In the genomic region with DNA sequence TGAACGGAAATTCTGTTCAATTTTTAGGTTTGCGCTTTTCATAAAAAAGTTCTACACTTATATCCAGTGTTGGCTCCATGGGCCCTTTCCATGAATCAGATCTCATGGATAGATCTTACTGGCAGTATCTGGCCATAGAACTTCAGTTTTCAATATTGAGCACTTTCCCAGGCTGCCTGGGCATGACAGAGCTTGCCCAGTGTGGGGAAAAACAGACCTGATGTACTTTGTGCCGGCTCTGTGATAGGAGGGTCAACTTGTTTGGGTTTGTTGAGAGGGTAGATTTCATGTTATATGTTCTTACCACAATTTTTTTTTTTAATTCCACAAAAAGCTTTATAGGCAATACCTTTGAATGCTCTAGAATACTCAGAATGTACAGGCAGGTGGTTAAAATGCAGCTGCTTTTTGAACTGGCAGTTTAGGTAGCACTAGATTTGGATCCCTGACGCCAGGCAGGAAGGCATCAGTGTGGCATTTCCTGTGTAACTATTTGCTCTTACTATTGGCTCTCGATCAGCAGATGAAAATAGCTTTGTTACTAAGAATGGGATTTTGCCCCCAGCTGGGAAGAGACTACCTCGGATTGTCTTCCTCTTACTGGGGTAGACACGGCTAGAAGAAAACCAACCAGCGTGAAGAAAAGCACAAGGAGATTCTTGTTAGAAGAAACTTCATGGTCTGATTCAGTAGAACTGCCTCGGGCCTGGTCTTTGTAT, we compare ENCODE assay signal across 8 cellular contexts.
A peak's percentile ranks its signal among the peaks of the same experiment; 100 is the strongest.
DNase-seq lines count a peak whose midpoint lies in the region; ATAC-seq, FAIRE-seq and TF ChIP-seq lines count a peak whose summit lies in the region.

No MANE protein-coding gene starts in this region.

- H4K20me1 ChIP-seq in astrocyte (ENCODE audit: insufficient read depth, low read length), result no peaks in the 10 kb centered on the region

- POLR2A ChIA-PET in A673 (lab: Charles Lee; ENCODE audit: low non-redundant PET), result interaction anchor here (0.7 kb wide), 1 partner anchor 492 kb away, joined by 3 read pairs; no protein-coding TSS in a partner anchor

- H3K36me3 ChIP-seq in A673 (ENCODE audit: insufficient read depth, low read length, poor library complexity, severe bottlenecking), result no peaks in the 10 kb centered on the region
- H3K36me3 ChIP-seq in astrocyte (ENCODE audit: insufficient read depth, low read length), result no peaks in the 10 kb centered on the region

- H3K4me1 Mint-ChIP-seq in astrocyte (ENCODE audit: low read depth, unreplicated experiment), result peaks cover 14% of the 10 kb centered on the region
- peaks cover 13% of the 10 kb centered on the region for H3K4me1 Mint-ChIP-seq in activated naive CD4-positive, alpha-beta T cell treated with anti-CD3 and anti-CD28 coated beads for 36 hours (ENCODE audit: low read depth)
- H3K4me1 Mint-ChIP-seq in activated T-helper 17 cell treated with anti-CD3 and anti-CD28 coated beads, Interleukin-2, amount 50 U/mL, for 72 hours, result peaks cover 9% of the 10 kb centered on the region

- no peaks in the 10 kb centered on the region for H3K79me2 ChIP-seq in astrocyte (ENCODE audit: insufficient read depth, low read length)

- TF ChIP-seq CTCF in A673 (conservative IDR thresholded peaks at IDR 0.05; ENCODE audit: low read depth, low read length), result no peak
- no peak for TF ChIP-seq CTCF in astrocyte (IDR thresholded peaks at IDR 0.05; ENCODE audit: insufficient read depth, low read depth, low read length)

- intact Hi-C loops in A673 (cut with micrococcal nuclease; ENCODE audit: unreplicated experiment), result loop anchor here (2.0 to 10.0 kb wide), 3 partner anchors 314 to 434 kb away; no protein-coding TSS in a partner anchor
- intact Hi-C loops in activated naive CD4-positive, alpha-beta T cell treated with anti-CD3 and anti-CD28 coated beads for 36 hours (cut with micrococcal nuclease), result no loop called here

- DNase-seq in A673 (ENCODE audit: low spot score) (peak; percentile 96), NCI-H1105 (lab: John Stamatoyannopoulos, UW) (peak; percentile 84), astrocyte (ENCODE audit: low read depth) (no peak), UCSD-AML1 (lab: John Stamatoyannopoulos, UW; ENCODE audit: unreplicated experiment) (no peak)
- no peak for DNase-seq in activated naive CD4-positive, alpha-beta T cell treated with anti-CD3 and anti-CD28 coated beads for 36 hours
- DNase-seq in stimulated activated naive CD8-positive, alpha-beta T cell treated with anti-CD3 and anti-CD28 coated beads, Interleukin-15, Interleukin-2, amounts not matched to agents 100 U/mL and 50 U/mL, for 24 hours, result no peak

- peak; percentile 82 for ATAC-seq in GM19452 (IDR thresholded peaks at IDR 0.05; ENCODE audit: unreplicated experiment)
- ATAC-seq in stimulated activated naive CD8-positive, alpha-beta T cell treated with anti-CD3 and anti-CD28 coated beads, Interleukin-15, Interleukin-2, amounts not matched to agents 100 U/mL and 50 U/mL, for 24 hours, result no peak
- ATAC-seq in activated T-helper 17 cell treated with anti-CD3 and anti-CD28 coated beads, Interleukin-2, amount 50 U/mL, for 72 hours (replicated peaks), result no peak

- no peak overlapping the region for H2AFZ ChIP-seq in astrocyte (ENCODE audit: low read depth, low read length)

- H3K27ac ChIP-seq in A673 (ENCODE audit: low read depth, low read length, poor library complexity, severe bottlenecking) (peak overlapping the region; percentile 86), astrocyte (ENCODE audit: low read depth, low read length) (no peak overlapping the region)

- H3K27me3 ChIP-seq in A673 (replicated peaks; ENCODE audit: insufficient read depth, low read depth, low read length, poor library complexity) (no peaks in the 10 kb centered on the region), astrocyte (ENCODE audit: insufficient read depth, low read length) (no peaks in the 10 kb centered on the region)

- peaks cover 2% of the 10 kb centered on the region for H3K9me3 Mint-ChIP-seq in astrocyte (ENCODE audit: unreplicated experiment)
- H3K9me3 Mint-ChIP-seq in activated naive CD4-positive, alpha-beta T cell treated with anti-CD3 and anti-CD28 coated beads for 36 hours, result no peaks in the 10 kb centered on the region
- H3K9me3 Mint-ChIP-seq in activated T-helper 17 cell treated with anti-CD3 and anti-CD28 coated beads, Interleukin-2, amount 50 U/mL, for 72 hours, result peaks cover 4% of the 10 kb centered on the region

- H3K4me2 ChIP-seq in astrocyte (ENCODE audit: low read length), result peak overlapping the region; percentile 15

- no peak overlapping the region for H3K9ac ChIP-seq in astrocyte (ENCODE audit: low read length)

- no peaks in the 10 kb centered on the region for H3K9me3 ChIP-seq in A673 (ENCODE audit: low read depth, low read length, poor library complexity, severe bottlenecking)
- H3K9me3 ChIP-seq in astrocyte (ENCODE audit: insufficient read depth, low read depth, low read length), result no peaks in the 10 kb centered on the region

- no peak overlapping the region for H3K4me3 ChIP-seq in A673 (ENCODE audit: low read depth, low read length, poor library complexity, severe bottlenecking)
- no peak overlapping the region for H3K4me3 ChIP-seq in astrocyte (ENCODE audit: insufficient read depth, low read depth, low read length)

- H3K27ac Mint-ChIP-seq in astrocyte (ENCODE audit: unreplicated experiment), result peak overlapping the region; percentile 91
- H3K27ac Mint-ChIP-seq in activated naive CD4-positive, alpha-beta T cell treated with anti-CD3 and anti-CD28 coated beads for 36 hours, result no peak overlapping the region
- H3K27ac Mint-ChIP-seq in activated T-helper 17 cell treated with anti-CD3 and anti-CD28 coated beads, Interleukin-2, amount 50 U/mL, for 72 hours, result no peak overlapping the region

- CTCF ChIA-PET in A673 (lab: Charles Lee), result no interaction called here
- CTCF ChIA-PET in activated naive CD4-positive, alpha-beta T cell treated with anti-CD3 and anti-CD28 coated beads for 36 hours (lab: Charles Lee), result no interaction called here

- no peak overlapping the region for H3K4me3 Mint-ChIP-seq in astrocyte (ENCODE audit: unreplicated experiment)
- no peak overlapping the region for H3K4me3 Mint-ChIP-seq in activated naive CD4-positive, alpha-beta T cell treated with anti-CD3 and anti-CD28 coated beads for 36 hours
- no peak overlapping the region for H3K4me3 Mint-ChIP-seq in activated T-helper 17 cell treated with anti-CD3 and anti-CD28 coated beads, Interleukin-2, amount 50 U/mL, for 72 hours

- H3K27me3 Mint-ChIP-seq in astrocyte (ENCODE audit: low read depth, unreplicated experiment), result no peaks in the 10 kb centered on the region
- no peaks in the 10 kb centered on the region for H3K27me3 Mint-ChIP-seq in activated naive CD4-positive, alpha-beta T cell treated with anti-CD3 and anti-CD28 coated beads for 36 hours (ENCODE audit: low read depth)
- no peaks in the 10 kb centered on the region for H3K27me3 Mint-ChIP-seq in activated T-helper 17 cell treated with anti-CD3 and anti-CD28 coated beads, Interleukin-2, amount 50 U/mL, for 72 hours

- BruUV-seq in A673 (replicated peaks; lab: Mats Ljungman, UMichigan), result no TSS peak

- no peak for FAIRE-seq in astrocyte (lab: Jason Lieb, UNC)

- H3K4me1 ChIP-seq in A673 (ENCODE audit: insufficient read depth, low read length, poor library complexity, severe bottlenecking), result peaks cover 76% of the 10 kb centered on the region
- H3K4me1 ChIP-seq in astrocyte (ENCODE audit: insufficient read depth, low read length), result peaks cover 22% of the 10 kb centered on the region

- H3K36me3 Mint-ChIP-seq in astrocyte (ENCODE audit: low read depth, unreplicated experiment), result no peaks in the 10 kb centered on the region
- H3K36me3 Mint-ChIP-seq in activated naive CD4-positive, alpha-beta T cell treated with anti-CD3 and anti-CD28 coated beads for 36 hours (ENCODE audit: low read depth), result peaks cover 17% of the 10 kb centered on the region
- peaks cover 1% of the 10 kb centered on the region for H3K36me3 Mint-ChIP-seq in activated T-helper 17 cell treated with anti-CD3 and anti-CD28 coated beads, Interleukin-2, amount 50 U/mL, for 72 hours (ENCODE audit: low read depth)

Comparison
In these comparisons a context has a peak if more than half of its experiments do, and no peak if none do; other contexts are left out.
1. DNase-seq: peak in A673 (single experiment) and NCI-H1105 (single experiment); none in astrocyte (single experiment), activated naive CD4-positive, alpha-beta T cell treated with anti-CD3 and anti-CD28 coated beads for 36 hours (single experiment), UCSD-AML1 (single experiment) and stimulated activated naive CD8-positive, alpha-beta T cell treated with anti-CD3 and anti-CD28 coated beads, Interleukin-15, Interleukin-2, amounts not matched to agents 100 U/mL and 50 U/mL, for 24 hours (single experiment).